In the genomic region with DNA sequence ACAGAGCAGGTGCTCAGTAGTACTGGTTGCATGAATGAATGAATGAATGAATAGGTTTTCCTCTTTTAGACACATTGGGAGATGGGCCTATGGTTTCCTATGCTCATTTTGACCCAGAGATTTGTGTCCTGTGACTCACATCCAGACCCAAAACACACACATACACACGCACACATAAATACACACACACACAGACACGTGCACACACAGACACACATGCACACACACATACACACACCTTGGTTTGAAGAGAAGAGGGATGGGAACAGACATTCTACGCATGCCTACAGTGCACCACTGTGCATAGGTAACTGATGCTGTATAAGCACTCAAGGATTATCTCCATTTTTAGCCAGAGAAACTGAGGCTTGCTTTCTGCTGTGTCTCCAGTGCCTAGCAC, we compare ENCODE assay signal across 25 cellular contexts. TPM values are rescaled to one million over a fixed set of nuclear protein-coding genes. Genes with fewer than 3 reads are reported as not detected.
A peak's percentile ranks its signal among the peaks of the same experiment; 100 is the strongest.
DNase-seq lines count a peak whose midpoint lies in the region; ATAC-seq and TF ChIP-seq lines count a peak whose summit lies in the region.
"Had no signal": no experiment of that assay in that cellular context is flagged by ENCODE, and none has a peak within 500 bp of the region (broad histone marks: within the 10 kb centered on the region; RNA-seq: fewer than 3 reads in every experiment).

No MANE protein-coding gene starts in this region.

- peaks cover 43% of the 10 kb centered on the region for H3K36me3 Mint-ChIP-seq in MCF 10A (ENCODE audit: insufficient read depth, unreplicated experiment)

- H3K27ac ChIP-seq in HEK293 (ENCODE audit: extremely low read depth, low read depth, low read length) (no peak overlapping the region), stomach (peak overlapping the region in 3 of 5 donors; percentile 46 to 91 (median 80)), A673 (ENCODE audit: low read depth, low read length, poor library complexity, severe bottlenecking) (no peak overlapping the region)
- H3K27ac ChIP-seq: adrenal gland, C4-2B, dorsolateral prefrontal cortex, hepatocyte, WERI-Rb-1 had no signal

- no peaks in the 10 kb centered on the region for H3K36me3 ChIP-seq in HEK293 (ENCODE audit: control insufficient read depth in 2 of 2, insufficient read depth in 1 of 2, low read length in 2 of 2)
- no peaks in the 10 kb centered on the region for H3K36me3 ChIP-seq in stomach
- H3K36me3 ChIP-seq in A673 (ENCODE audit: insufficient read depth, low read length, poor library complexity, severe bottlenecking) = no peaks in the 10 kb centered on the region
- H3K36me3 ChIP-seq: adrenal gland, HAP-1, WERI-Rb-1 had no signal

- TF ChIP-seq CTCF in HEK293 (tag by site-specific recombination; IDR thresholded peaks at IDR 0.05) (no peak), MCF 10A (IDR thresholded peaks at IDR 0.05; ENCODE audit: unreplicated experiment) (no peak), stomach (IDR thresholded peaks at IDR 0.05) (no peak), A673 (conservative IDR thresholded peaks at IDR 0.05; ENCODE audit: low read depth, low read length) (no peak)

- ATAC-seq in HG03139 (IDR thresholded peaks at IDR 0.05; ENCODE audit: unreplicated experiment) = no peak
- ATAC-seq: GM12878 had no signal

- H3K4me1 ChIP-seq in HEK293 (ENCODE audit: control insufficient read depth, insufficient read depth, low read length) = peaks cover 6% of the 10 kb centered on the region
- H3K4me1 ChIP-seq in stomach = peaks cover 2 to 28% (median 18%) of the 10 kb centered on the region in 4 donors
- peaks cover 2% of the 10 kb centered on the region for H3K4me1 ChIP-seq in A673 (ENCODE audit: insufficient read depth, low read length, poor library complexity, severe bottlenecking)
- H3K4me1 ChIP-seq: HAP-1 had no signal

- H3K9me3 Mint-ChIP-seq in MCF 10A (ENCODE audit: unreplicated experiment) = no peaks in the 10 kb centered on the region
- H3K9me3 Mint-ChIP-seq: activated CD4-positive, alpha-beta T cell treated with anti-CD3 and anti-CD28 coated beads, Interleukin-2, amount 10 ng/mL, durations not matched to agents 24 days and 14 days had no signal

- no peaks in the 10 kb centered on the region for H3K9me3 ChIP-seq in HEK293 (ENCODE audit: control insufficient read depth, insufficient read depth, low read depth, low read length)
- no peaks in the 10 kb centered on the region for H3K9me3 ChIP-seq in stomach
- H3K9me3 ChIP-seq in A673 (ENCODE audit: low read depth, low read length, poor library complexity, severe bottlenecking) = no peaks in the 10 kb centered on the region
- H3K9me3 ChIP-seq: adrenal gland, HAP-1 had no signal

- peak overlapping the region; percentile 33 for H3K27ac Mint-ChIP-seq in MCF 10A (ENCODE audit: low read depth, unreplicated experiment)
- H3K27ac Mint-ChIP-seq: activated CD4-positive, alpha-beta T cell treated with anti-CD3 and anti-CD28 coated beads, Interleukin-2, amount 10 ng/mL, durations not matched to agents 24 days and 14 days; progenitor cell of endocrine pancreas had no signal

- H3K27me3 Mint-ChIP-seq in MCF 10A (ENCODE audit: insufficient read depth, unreplicated experiment) = no peaks in the 10 kb centered on the region

- H3K4me3 ChIP-seq in HEK293 (ENCODE audit: low read depth, low read length) (no peak overlapping the region), stomach (peak overlapping the region in 3 of 4 donors; percentile 31 to 49 (median 44)), A673 (ENCODE audit: low read depth, low read length, poor library complexity, severe bottlenecking) (no peak overlapping the region)
- H3K4me3 ChIP-seq: adrenal gland, GM12878, HAP-1, hepatocyte had no signal

- H3K4me3 Mint-ChIP-seq in MCF 10A (ENCODE audit: unreplicated experiment) = peak overlapping the region; percentile 0
- H3K4me3 Mint-ChIP-seq: activated CD4-positive, alpha-beta T cell treated with anti-CD3 and anti-CD28 coated beads, Interleukin-2, amount 10 ng/mL, durations not matched to agents 24 days and 14 days had no signal

- TF ChIP-seq POLR2A in stomach (IDR thresholded peaks at IDR 0.05) = no peak

- no peak for TF ChIP-seq EP300 in stomach (IDR thresholded peaks at IDR 0.05)

- BruUV-seq in MCF 10A (replicated peaks; lab: Mats Ljungman, UMichigan) (no TSS peak), A673 (replicated peaks; lab: Mats Ljungman, UMichigan) (no TSS peak)

- intact Hi-C loops in MCF 10A (cut with micrococcal nuclease) = no loop called here
- intact Hi-C loops in stomach (cut with DNase I; ENCODE audit: low total_unique reads) = no loop called here
- intact Hi-C loops in A673 (cut with micrococcal nuclease; ENCODE audit: unreplicated experiment) = loop anchor here (10.0 kb wide), 1 partner anchor 438 kb away; no protein-coding TSS in a partner anchor

- CTCF ChIA-PET in HEK293 (lab: Yijun Ruan, JAX) (interaction anchor here (1.2 kb wide), 1 partner anchor 66 kb away, joined by 5 read pairs; no protein-coding TSS in a partner anchor), MCF 10A (lab: Yijun Ruan, JAX) (interaction anchor here (1.0 to 11.7 kb wide), 3 partner anchors 28 to 69 kb away, joined by 4 to 638 read pairs (median 5); no protein-coding TSS in a partner anchor), A673 (lab: Charles Lee) (no interaction called here)

- WGBS in stomach, 5 donors = 72 to 93% (median 90%) methylated on average over 3 of the region's 3 CpGs

- H3K27me3 ChIP-seq in stomach (peaks cover 0 to 30% (median 14%) of the 10 kb centered on the region in 3 donors), A673 (replicated peaks; ENCODE audit: insufficient read depth, low read depth, low read length, poor library complexity) (no peaks in the 10 kb centered on the region)
- H3K27me3 ChIP-seq: adrenal gland, hepatocyte had no signal

- H3K4me1 Mint-ChIP-seq in MCF 10A (ENCODE audit: insufficient read depth, unreplicated experiment) = peaks cover 43% of the 10 kb centered on the region

- DNase-seq in MCF 10A (ENCODE audit: unreplicated experiment) (no peak), myocyte (ENCODE audit: low read depth) (peak; percentile 23), stomach (no peak), A673 (ENCODE audit: low spot score) (no peak), DMS153 treated with DMSO at 0.1 percent for 48 hours (lab: John Stamatoyannopoulos, UW; ENCODE audit: unreplicated experiment) (no peak), T-helper 9 cell (no peak)
- DNase-seq: activated CD4-positive, alpha-beta T cell treated with anti-CD3 and anti-CD28 coated beads, Interleukin-2, amount 10 ng/mL, durations not matched to agents 24 days and 14 days; activated naive CD4-positive, alpha-beta T cell treated with Interleukin-2 at 50 U/mL for 16 hours; activated T-cell treated with anti-CD3 and anti-CD28 coated beads, Interleukin-2, amount 50 U/mL, for 48 hours; adrenal gland; Calu3; dorsolateral prefrontal cortex; IMR-90; NCI-H1105; NCI-H2029; NCI-H2227 treated with DMSO at 0.1 percent for 48 hours; RPMI8226; WERI-Rb-1 had no signal

- POLR2A ChIA-PET in HEK293 (lab: Yijun Ruan, JAX) = no interaction called here
- POLR2A ChIA-PET in MCF 10A (lab: Yijun Ruan, JAX) = interaction anchor here (1.0 kb wide), 1 partner anchor 12 kb away, joined by 3 read pairs; no protein-coding TSS in a partner anchor
- POLR2A ChIA-PET in A673 (lab: Charles Lee; ENCODE audit: low non-redundant PET) = no interaction called here

TF ChIP-seq in HEK293, 187 proteins besides CTCF, POLR2A, EP300 and RAD21:
- TF ChIP-seq, protein P1, sequence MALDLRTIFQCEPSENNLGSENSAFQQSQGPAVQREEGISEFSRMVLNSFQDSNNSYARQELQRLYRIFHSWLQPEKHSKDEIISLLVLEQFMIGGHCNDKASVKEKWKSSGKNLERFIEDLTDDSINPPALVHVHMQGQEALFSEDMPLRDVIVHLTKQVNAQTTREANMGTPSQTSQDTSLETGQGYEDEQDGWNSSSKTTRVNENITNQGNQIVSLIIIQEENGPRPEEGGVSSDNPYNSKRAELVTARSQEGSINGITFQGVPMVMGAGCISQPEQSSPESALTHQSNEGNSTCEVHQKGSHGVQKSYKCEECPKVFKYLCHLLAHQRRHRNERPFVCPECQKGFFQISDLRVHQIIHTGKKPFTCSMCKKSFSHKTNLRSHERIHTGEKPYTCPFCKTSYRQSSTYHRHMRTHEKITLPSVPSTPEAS (tag by site-specific recombination; IDR thresholded peaks at IDR 0.05) = peak; percentile 88
- no peak for TF ChIP-seq MEIS1 (CRISPR knock-in tag; IDR thresholded peaks at IDR 0.05; ENCODE audit: borderline replicate concordance)
TF ChIP-seq in HEK293: peak in this region for 1.

RNA-seq across cellular contexts. Expression of a gene that starts 4.1 kb away (rescaled TPM):
- total RNA-seq in MCF 10A (2022) (11.1 and 14.7 TPM in 2 replicates), myocyte (263 and 339 TPM in 2 replicates), stomach (10 to 100 TPM in 4 of 5 donors, 1 to 10 TPM in 1; 7.6 to 51.9 (median 38.9) TPM), A673 (2021) (1.0 and 1.1 TPM in 2 replicates)
- polyA plus RNA-seq in myocyte (2012) = 121 TPM
- polyA plus RNA-seq in stomach = 1 to 10 TPM in 2 of 3 donors, under 1 TPM in 1; 0.15 to 9.1 (median 1.1) TPM
- total RNA-seq: GM12878 had no signal

RNA-seq across cellular contexts. Expression of a gene that starts 27.7 kb away (rescaled TPM):
- total RNA-seq in MCF 10A (2022) (45.4 and 50.8 TPM in 2 replicates), myocyte (36.3 and 37.4 TPM in 2 replicates), stomach (10 to 100 TPM in 4 of 5 donors, 1 to 10 TPM in 1; 7.8 to 87.5 (median 31.9) TPM), A673 (2021) (40.7 and 50.5 TPM in 2 replicates)
- polyA plus RNA-seq in myocyte (2012) = 28.8 TPM
- 10 to 100 TPM; 22.9 to 33.5 (median 30.9) TPM for polyA plus RNA-seq in stomach

Comparison
In these comparisons a context has a peak if more than half of its experiments do, and no peak if none do; other contexts are left out.
1. H3K27ac ChIP-seq: peak in stomach (3 of 5); none in HEK293 (single experiment) and A673 (single experiment).
2. H3K4me3 ChIP-seq: peak in stomach (3 of 4); none in HEK293 (single experiment) and A673 (single experiment).